3 cellular contexts compared by ENCODE assay signal in the genomic region with DNA sequence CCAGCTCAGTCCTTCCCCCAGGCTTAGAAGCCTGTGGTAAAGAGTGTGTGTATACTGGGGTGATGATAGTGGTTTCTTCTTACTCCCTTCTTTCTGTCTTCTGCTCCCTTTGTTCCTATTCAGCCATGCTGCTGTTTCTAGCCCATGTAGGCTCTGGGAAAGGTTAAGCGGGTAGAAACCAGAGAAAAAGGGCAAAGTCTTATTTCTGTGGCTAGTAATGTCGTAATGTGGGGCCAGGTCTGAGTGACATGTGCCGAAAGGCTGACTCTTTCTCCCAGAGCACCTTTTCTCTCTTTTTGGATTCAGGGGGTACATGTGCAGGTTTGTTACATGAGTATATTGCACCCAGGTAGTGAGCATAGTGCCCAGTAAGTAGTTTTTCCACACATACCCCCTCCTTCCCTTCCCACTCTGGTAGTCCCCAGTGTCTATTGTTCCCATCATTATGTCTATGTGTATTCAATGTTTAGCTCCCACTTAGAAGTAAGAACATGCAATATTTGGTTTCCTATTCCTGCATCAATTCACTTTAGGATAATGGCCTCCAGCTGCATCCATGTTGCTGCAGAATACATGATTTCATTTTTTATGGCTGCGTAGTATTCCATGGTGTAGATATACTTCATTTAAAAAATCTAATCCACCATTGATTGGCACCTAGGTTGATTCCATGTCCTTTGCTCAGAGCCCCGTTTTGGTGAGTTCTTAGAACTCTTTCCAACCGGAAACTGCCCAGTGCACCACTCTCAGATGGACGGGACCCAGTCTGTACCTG.
TF ChIP-seq lines count a peak whose summit lies in the region.

No MANE protein-coding gene starts in this region.

TF ChIP-seq in GM12878, 131 proteins besides CTCF, POLR2A, EP300 and RAD21:
- TF ChIP-seq ESRRA (IDR thresholded peaks at IDR 0.05; ENCODE audit: low read length) = no peak
- 0 out of 2 replicates have a peak, but pooled peaks have one; percentile 9 for TF ChIP-seq RUNX3 (IDR thresholded peaks at IDR 0.05; ENCODE audit: low read length)
TF ChIP-seq in GM12878: peak in this region for 1.

TF ChIP-seq in liver, 16 proteins besides CTCF, POLR2A, EP300 and RAD21:
- TF ChIP-seq SP1 (IDR thresholded peaks at IDR 0.05) = peak; percentile 92
- peak in 1 of 2 donors; percentile 55 for TF ChIP-seq JUND (IDR thresholded peaks at IDR 0.05)
- TF ChIP-seq RXRA (IDR thresholded peaks at IDR 0.05) = peak; percentile 65 to 85
- no peak for TF ChIP-seq EGR1 (IDR thresholded peaks at IDR 0.05; ENCODE audit: low read depth in 2 of 2)
- peak in 1 of 2 donors; percentile 20 for TF ChIP-seq GABPA (IDR thresholded peaks at IDR 0.05 in 1 of 2, conservative IDR thresholded peaks at IDR 0.05 in 1 of 2)
- no peak for TF ChIP-seq NR2F2 (IDR thresholded peaks at IDR 0.05)
- peak; percentile 63 for TF ChIP-seq ZBTB33 (IDR thresholded peaks at IDR 0.05)
- peak; percentile 76 for TF ChIP-seq YY1 (IDR thresholded peaks at IDR 0.05)
- no peak for TF ChIP-seq FOXA2 (IDR thresholded peaks at IDR 0.05)
- peak; percentile 74 for TF ChIP-seq HNF4G (IDR thresholded peaks at IDR 0.05)
- TF ChIP-seq, protein P1, sequence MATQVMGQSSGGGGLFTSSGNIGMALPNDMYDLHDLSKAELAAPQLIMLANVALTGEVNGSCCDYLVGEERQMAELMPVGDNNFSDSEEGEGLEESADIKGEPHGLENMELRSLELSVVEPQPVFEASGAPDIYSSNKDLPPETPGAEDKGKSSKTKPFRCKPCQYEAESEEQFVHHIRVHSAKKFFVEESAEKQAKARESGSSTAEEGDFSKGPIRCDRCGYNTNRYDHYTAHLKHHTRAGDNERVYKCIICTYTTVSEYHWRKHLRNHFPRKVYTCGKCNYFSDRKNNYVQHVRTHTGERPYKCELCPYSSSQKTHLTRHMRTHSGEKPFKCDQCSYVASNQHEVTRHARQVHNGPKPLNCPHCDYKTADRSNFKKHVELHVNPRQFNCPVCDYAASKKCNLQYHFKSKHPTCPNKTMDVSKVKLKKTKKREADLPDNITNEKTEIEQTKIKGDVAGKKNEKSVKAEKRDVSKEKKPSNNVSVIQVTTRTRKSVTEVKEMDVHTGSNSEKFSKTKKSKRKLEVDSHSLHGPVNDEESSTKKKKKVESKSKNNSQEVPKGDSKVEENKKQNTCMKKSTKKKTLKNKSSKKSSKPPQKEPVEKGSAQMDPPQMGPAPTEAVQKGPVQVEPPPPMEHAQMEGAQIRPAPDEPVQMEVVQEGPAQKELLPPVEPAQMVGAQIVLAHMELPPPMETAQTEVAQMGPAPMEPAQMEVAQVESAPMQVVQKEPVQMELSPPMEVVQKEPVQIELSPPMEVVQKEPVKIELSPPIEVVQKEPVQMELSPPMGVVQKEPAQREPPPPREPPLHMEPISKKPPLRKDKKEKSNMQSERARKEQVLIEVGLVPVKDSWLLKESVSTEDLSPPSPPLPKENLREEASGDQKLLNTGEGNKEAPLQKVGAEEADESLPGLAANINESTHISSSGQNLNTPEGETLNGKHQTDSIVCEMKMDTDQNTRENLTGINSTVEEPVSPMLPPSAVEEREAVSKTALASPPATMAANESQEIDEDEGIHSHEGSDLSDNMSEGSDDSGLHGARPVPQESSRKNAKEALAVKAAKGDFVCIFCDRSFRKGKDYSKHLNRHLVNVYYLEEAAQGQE (IDR thresholded peaks at IDR 0.05) = peak; percentile 76
- TF ChIP-seq ATF3 (IDR thresholded peaks at IDR 0.05) = no peak
- TF ChIP-seq TAF1 (conservative IDR thresholded peaks at IDR 0.05) = no peak
- TF ChIP-seq FOXA1 (IDR thresholded peaks at IDR 0.05) = no peak
- TF ChIP-seq, protein P2, sequence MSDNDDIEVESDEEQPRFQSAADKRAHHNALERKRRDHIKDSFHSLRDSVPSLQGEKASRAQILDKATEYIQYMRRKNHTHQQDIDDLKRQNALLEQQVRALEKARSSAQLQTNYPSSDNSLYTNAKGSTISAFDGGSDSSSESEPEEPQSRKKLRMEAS (IDR thresholded peaks at IDR 0.05) = peak; percentile 49
- peak; percentile 90 to 95 for TF ChIP-seq HNF4A (conservative IDR thresholded peaks at IDR 0.05)

TF ChIP-seq in WTC11, 78 proteins besides CTCF, POLR2A, EP300 and RAD21:
- no peak for TF ChIP-seq ETV6 (CRISPR knock-in tag; IDR thresholded peaks at IDR 0.05)
- no peak for TF ChIP-seq FOXJ3 (CRISPR knock-in tag; IDR thresholded peaks at IDR 0.05; ENCODE audit: borderline replicate concordance)
- TF ChIP-seq EMX1 (CRISPR knock-in tag; IDR thresholded peaks at IDR 0.05) = no peak
- TF ChIP-seq CBFB (CRISPR knock-in tag; IDR thresholded peaks at IDR 0.05; ENCODE audit: low read depth) = no peak
- TF ChIP-seq, protein P3, sequence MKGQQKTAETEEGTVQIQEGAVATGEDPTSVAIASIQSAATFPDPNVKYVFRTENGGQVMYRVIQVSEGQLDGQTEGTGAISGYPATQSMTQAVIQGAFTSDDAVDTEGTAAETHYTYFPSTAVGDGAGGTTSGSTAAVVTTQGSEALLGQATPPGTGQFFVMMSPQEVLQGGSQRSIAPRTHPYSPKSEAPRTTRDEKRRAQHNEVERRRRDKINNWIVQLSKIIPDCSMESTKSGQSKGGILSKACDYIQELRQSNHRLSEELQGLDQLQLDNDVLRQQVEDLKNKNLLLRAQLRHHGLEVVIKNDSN (CRISPR knock-in tag; IDR thresholded peaks at IDR 0.05) = no peak
TF ChIP-seq in WTC11: peak in this region for 0.
